Comparison of ENCODE assay signal across 8 cellular contexts in genomic region chr17:40319651-40320550, GRCh38. TPM values are rescaled to one million over a fixed set of nuclear protein-coding genes. Genes with fewer than 3 reads are reported as not detected.
DNase-seq lines count a peak whose midpoint lies in the region; ATAC-seq and TF ChIP-seq lines count a peak whose summit lies in the region.

No MANE protein-coding gene starts in this region.

- no peak for TF ChIP-seq EP300 in sigmoid colon (IDR thresholded peaks at IDR 0.05)

- peaks cover 69% of the 10 kb centered on the region for H3K79me2 ChIP-seq in GM23248 (ENCODE audit: insufficient read depth)

- in situ Hi-C loops in GM23248 (cut with MboI), result no loop called here

- H3K36me3 ChIP-seq in GM23248 (ENCODE audit: low read depth) (no peaks in the 10 kb centered on the region), endodermal cell (ENCODE audit: control insufficient read depth, insufficient read depth, low read length) (no peaks in the 10 kb centered on the region), sigmoid colon (no peaks in the 10 kb centered on the region)

- CTCF ChIA-PET in activated CD4-positive, alpha-beta T cell treated with anti-CD3 and anti-CD28 coated beads, Interleukin-2, amount 10 ng/mL, durations not matched to agents 7 days and 5 days (lab: Charles Lee), result interaction anchor here (0.6 to 1.4 kb wide), 6 partner anchors 11 to 333 kb away, joined by 3 to 5 read pairs (median 4); partner anchors contain the start of gene WIPF2

- H3K9me3 Mint-ChIP-seq in activated CD4-positive, alpha-beta T cell treated with anti-CD3 and anti-CD28 coated beads, Interleukin-2, amount 10 ng/mL, durations not matched to agents 7 days and 5 days, result no peaks in the 10 kb centered on the region
- no peaks in the 10 kb centered on the region for H3K9me3 Mint-ChIP-seq in endodermal cell

- no peaks in the 10 kb centered on the region for H4K20me1 ChIP-seq in GM23248 (ENCODE audit: insufficient read depth)

- H3K27me3 ChIP-seq in GM23248 (replicated peaks; ENCODE audit: insufficient read depth) (no peaks in the 10 kb centered on the region), endodermal cell (ENCODE audit: control insufficient read depth, insufficient read depth, low read length, poor library complexity, severe bottlenecking) (peaks cover 5% of the 10 kb centered on the region), sigmoid colon (no peaks in the 10 kb centered on the region)

- H3K4me3 ChIP-seq in GM23248 (peak overlapping the region; percentile 83), endodermal cell (ENCODE audit: low read length) (no peak overlapping the region), sigmoid colon (peak overlapping the region in 3 of 4 donors; percentile 78 to 98 (median 87))

- 34 to 39% methylated on average over 10 to 11 of the region's 11 CpGs for WGBS in GM23248 (ENCODE audit: low coverage in 1 of 2, low lambda C conversion rate in 2 of 2, missing lambda C conversion rate in 2 of 2), 2 experiments
- 88 to 100% methylated on average over 1 to 11 of the region's 11 CpGs for WGBS in endodermal cell (ENCODE audit: insufficient coverage in 1 of 2, insufficient read length in 1 of 2), 2 experiments
- 51 to 70% methylated on average over 11 of the region's 11 CpGs for WGBS in sigmoid colon, 2 donors

- no peak overlapping the region for H2AFZ ChIP-seq in GM23248

- TF ChIP-seq CTCF in endodermal cell (conservative IDR thresholded peaks at IDR 0.05) (no peak), sigmoid colon (IDR thresholded peaks at IDR 0.05) (no peak)

- H3K27me3 Mint-ChIP-seq in activated CD4-positive, alpha-beta T cell treated with anti-CD3 and anti-CD28 coated beads, Interleukin-2, amount 10 ng/mL, durations not matched to agents 7 days and 5 days, result no peaks in the 10 kb centered on the region
- peaks cover 20% of the 10 kb centered on the region for H3K27me3 Mint-ChIP-seq in endodermal cell (ENCODE audit: insufficient read depth)

- H3K4me3 Mint-ChIP-seq in activated CD4-positive, alpha-beta T cell treated with anti-CD3 and anti-CD28 coated beads, Interleukin-2, amount 10 ng/mL, durations not matched to agents 7 days and 5 days, result peak overlapping the region; percentile 99
- H3K4me3 Mint-ChIP-seq in endodermal cell, result peak overlapping the region; percentile 62

- no peaks in the 10 kb centered on the region for H3K9me2 ChIP-seq in GM23248 (ENCODE audit: insufficient read depth)

- intact Hi-C loops in sigmoid colon (cut with DNase I), result loop anchor here (2.0 kb wide), 1 partner anchor 23 kb away; no protein-coding TSS in a partner anchor

- peaks cover 71% of the 10 kb centered on the region for H3K4me1 ChIP-seq in GM23248 (ENCODE audit: insufficient read depth)
- H3K4me1 ChIP-seq in endodermal cell (ENCODE audit: control insufficient read depth, insufficient read depth, low read length), result peaks cover 12% of the 10 kb centered on the region
- H3K4me1 ChIP-seq in sigmoid colon, result peaks cover 0 to 96% (median 93%) of the 10 kb centered on the region in 4 donors

- POLR2A ChIA-PET in activated CD4-positive, alpha-beta T cell treated with anti-CD3 and anti-CD28 coated beads, Interleukin-2, amount 10 ng/mL, durations not matched to agents 7 days and 5 days (lab: Charles Lee), result interaction anchor here (0.8 kb wide), 1 partner anchor 13 kb away, joined by 3 read pairs; no protein-coding TSS in a partner anchor

- peaks cover 12% of the 10 kb centered on the region for H3F3A ChIP-seq in GM23248 (ENCODE audit: insufficient read depth)

- H3K27ac ChIP-seq in GM23248 (peak overlapping the region; percentile 95), endodermal cell (ENCODE audit: low read depth, low read length) (no peak overlapping the region), sigmoid colon (peak overlapping the region; percentile 93 to 98 (median 96))

- ATAC-seq in HG02571 (IDR thresholded peaks at IDR 0.05; ENCODE audit: unreplicated experiment), result no peak
- ATAC-seq in GM21515 (IDR thresholded peaks at IDR 0.05; ENCODE audit: unreplicated experiment), result no peak
- no peak for ATAC-seq in HG03442 (IDR thresholded peaks at IDR 0.05; ENCODE audit: unreplicated experiment)

- peak overlapping the region; percentile 96 for H3K9ac ChIP-seq in GM23248
- H3K9ac ChIP-seq in endodermal cell (ENCODE audit: extremely low read depth, low read length, poor library complexity, severe bottlenecking), result no peak overlapping the region

- H3K36me3 Mint-ChIP-seq in activated CD4-positive, alpha-beta T cell treated with anti-CD3 and anti-CD28 coated beads, Interleukin-2, amount 10 ng/mL, durations not matched to agents 7 days and 5 days (ENCODE audit: low read depth), result peaks cover 30% of the 10 kb centered on the region
- no peaks in the 10 kb centered on the region for H3K36me3 Mint-ChIP-seq in endodermal cell (ENCODE audit: low read depth)

- peak overlapping the region; percentile 96 for H3K27ac Mint-ChIP-seq in activated CD4-positive, alpha-beta T cell treated with anti-CD3 and anti-CD28 coated beads, Interleukin-2, amount 10 ng/mL, durations not matched to agents 7 days and 5 days
- no peak overlapping the region for H3K27ac Mint-ChIP-seq in endodermal cell

- peak overlapping the region; percentile 79 for H3K4me2 ChIP-seq in GM23248 (ENCODE audit: unreplicated experiment)

- H3K9me3 ChIP-seq in GM23248 (ENCODE audit: low read depth), result no peaks in the 10 kb centered on the region
- H3K9me3 ChIP-seq in endodermal cell (ENCODE audit: control insufficient read depth, low read length), result no peaks in the 10 kb centered on the region
- no peaks in the 10 kb centered on the region for H3K9me3 ChIP-seq in sigmoid colon

- DNase-seq in GM23248 (peak; percentile 53), endodermal cell (no peak), sigmoid colon (no peak), ureter (ENCODE audit: low spot score) (no peak)
- DNase-seq in activated CD4-positive, alpha-beta T cell treated with anti-CD3 and anti-CD28 coated beads, Interleukin-2, amount 10 ng/mL, durations not matched to agents 7 days and 5 days, result peak; percentile 62

- H3K4me1 Mint-ChIP-seq in activated CD4-positive, alpha-beta T cell treated with anti-CD3 and anti-CD28 coated beads, Interleukin-2, amount 10 ng/mL, durations not matched to agents 7 days and 5 days, result peaks cover 66% of the 10 kb centered on the region
- peaks cover 35% of the 10 kb centered on the region for H3K4me1 Mint-ChIP-seq in endodermal cell

- TF ChIP-seq POLR2A in sigmoid colon (IDR thresholded peaks at IDR 0.05), result no peak

RNA-seq across cellular contexts. Expression of gene RARA, which starts 10.9 kb away (rescaled TPM):
- total RNA-seq in GM23248 (2014; rRNA removed; shearing (Covaris generic)), result 32.2 and 38.9 TPM in 2 replicates
- polyA plus RNA-seq in GM23248 (2016; fragmentation: Nextera tagmentation; extraction: Ambion mirVana), result 23.7 and 24.5 TPM in 2 replicates
- 10 to 100 TPM; 66.6 to 66.7 TPM for total RNA-seq in activated CD4-positive, alpha-beta T cell treated with anti-CD3 and anti-CD28 coated beads, Interleukin-2, amount 10 ng/mL, durations not matched to agents 7 days and 5 days
- 10 to 100 TPM; 22.7 to 27.6 TPM for total RNA-seq in endodermal cell
- 51.2 TPM for polyA plus RNA-seq in endodermal cell (2013, experiment 1 of 2)
- polyA plus RNA-seq in endodermal cell (2013, experiment 2 of 2), result 49.4 TPM
- 10 to 100 TPM; 15.8 to 27.3 (median 20.5) TPM for total RNA-seq in sigmoid colon
- polyA plus RNA-seq in sigmoid colon, result 10 to 100 TPM; 26.4 to 29.6 (median 27.8) TPM
- total RNA-seq in ureter, result 34.9 TPM

RNA-seq across cellular contexts. Expression of gene CDC6, which starts 32.2 kb away (rescaled TPM):
- total RNA-seq in GM23248 (2014; rRNA removed; shearing (Covaris generic)), result 12.4 and 13.4 TPM in 2 replicates
- polyA plus RNA-seq in GM23248 (2016; fragmentation: Nextera tagmentation; extraction: Ambion mirVana) (8.8 and 9.8 TPM in 2 replicates), sigmoid colon (10 to 100 TPM in 1 of 3 donors, 1 to 10 TPM in 2; 2.4 to 10.9 (median 8.6) TPM)
- 10 to 100 TPM; 81.1 to 98.8 TPM for total RNA-seq in activated CD4-positive, alpha-beta T cell treated with anti-CD3 and anti-CD28 coated beads, Interleukin-2, amount 10 ng/mL, durations not matched to agents 7 days and 5 days
- total RNA-seq in endodermal cell (10 to 100 TPM; 88.4 to 95.4 TPM), sigmoid colon (1 to 10 TPM in 1 of 4 donors, under 1 TPM in 2, not detected in 1; 0.33 to 1.5 (median 0.83) TPM), ureter (3.1 TPM)
- polyA plus RNA-seq in endodermal cell (2013, experiment 1 of 2), result 37.8 TPM
- polyA plus RNA-seq in endodermal cell (2013, experiment 2 of 2), result 33.8 TPM

RNA-seq across cellular contexts. Expression of gene GJD3, which starts 44.6 kb away (rescaled TPM):
- total RNA-seq in GM23248 (2014; rRNA removed; shearing (Covaris generic)), result 1.2 TPM in 1 of 2 replicates, not detected in the other
- polyA plus RNA-seq in GM23248 (2016; fragmentation: Nextera tagmentation; extraction: Ambion mirVana), result 1.3 and 2.0 TPM in 2 replicates
- under 1 TPM in 1 of 2 experiments, not detected in 1; 0.22 TPM for total RNA-seq in activated CD4-positive, alpha-beta T cell treated with anti-CD3 and anti-CD28 coated beads, Interleukin-2, amount 10 ng/mL, durations not matched to agents 7 days and 5 days
- not detected for total RNA-seq in endodermal cell
- polyA plus RNA-seq in endodermal cell (2013, experiment 1 of 2), result not detected
- not detected for polyA plus RNA-seq in endodermal cell (2013, experiment 2 of 2)
- total RNA-seq in sigmoid colon, result 1 to 10 TPM in 1 of 4 donors, under 1 TPM in 1, not detected in 2; 0.49 to 2.1 TPM
- under 1 TPM in 1 of 3 donors, not detected in 2; 0.64 TPM for polyA plus RNA-seq in sigmoid colon
- total RNA-seq in ureter, result 2.0 TPM

Comparison
In these comparisons a context has a peak if more than half of its experiments do, and no peak if none do; other contexts are left out.
1. DNase-seq: peak in GM23248 (single experiment) and activated CD4-positive, alpha-beta T cell treated with anti-CD3 and anti-CD28 coated beads, Interleukin-2, amount 10 ng/mL, durations not matched to agents 7 days and 5 days (single experiment); none in endodermal cell (single experiment), sigmoid colon (single experiment) and ureter (single experiment).